ENCODE assay signal across 12 cellular contexts in the genomic region with DNA sequence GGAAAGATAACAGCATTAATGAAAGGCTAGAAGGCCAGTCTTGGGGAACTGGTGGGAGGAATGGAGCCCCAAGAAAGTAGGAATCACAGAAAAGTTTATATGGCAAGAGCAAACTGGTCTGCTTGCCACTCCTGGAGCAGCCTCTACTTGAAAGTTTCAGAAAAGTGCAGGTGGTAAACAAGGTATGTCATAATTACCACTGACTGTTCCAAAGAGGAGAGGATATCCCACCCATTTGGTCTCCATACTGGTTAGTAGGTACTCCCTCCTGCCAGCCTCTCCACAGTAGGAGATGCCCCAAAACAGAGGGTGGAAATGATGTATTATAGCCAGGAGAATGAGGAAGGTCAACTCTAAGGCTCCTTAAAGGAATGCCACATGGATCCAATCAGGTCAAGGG.
"Had no signal": no experiment of that assay in that cellular context is flagged by ENCODE, and none has a peak within 500 bp of the region (broad histone marks: within the 10 kb centered on the region; RNA-seq: fewer than 3 reads in every experiment).

No MANE protein-coding gene starts in this region.

- H3K27me3 ChIP-seq: colonic mucosa, hepatocyte, ovary, stomach, testis had no signal

- H3K36me3 ChIP-seq: colonic mucosa, ovary, stomach had no signal

- DNase-seq: activated CD8-positive, alpha-beta memory T cell treated with anti-CD3 and anti-CD28 coated beads for 24 hours; activated effector memory CD4-positive, alpha-beta T cell treated with anti-CD3 and anti-CD28 coated beads, Interleukin-2, amount 50 U/mL, for 16 hours; colonic mucosa; mammary epithelial cell; ovary; stomach; T-helper 9 cell; testis had no signal

- H3K4me1 ChIP-seq: colonic mucosa, testis had no signal

- H3K9me3 ChIP-seq: colonic mucosa, ovary, stomach, testis had no signal

- H3K4me3 ChIP-seq: colonic mucosa, hepatocyte, ovary, stomach, testis had no signal

- H3K27ac ChIP-seq: colonic mucosa, hepatocyte, ovary, stomach, testis had no signal

- ATAC-seq: esophagus mucosa, left lobe of liver, sciatic nerve had no signal
